17 cellular contexts compared by ENCODE assay signal in genomic region chr1:52663716-52664115, GRCh38. TPM values are rescaled to one million over a fixed set of nuclear protein-coding genes. Genes with fewer than 3 reads are reported as not detected.
DNase-seq lines count a peak whose midpoint lies in the region; ATAC-seq and TF ChIP-seq lines count a peak whose summit lies in the region.
"Had no signal": no experiment of that assay in that cellular context is flagged by ENCODE, and none has a peak within 500 bp of the region (broad histone marks: within the 10 kb centered on the region; RNA-seq: fewer than 3 reads in every experiment).

No MANE protein-coding gene starts in this region.

- H3K4me1 ChIP-seq in PC-9 (replicated peaks; ENCODE audit: insufficient read depth) (peaks cover 39% of the 10 kb centered on the region), neuronal stem cell (ENCODE audit: control insufficient read depth in 2 of 2, insufficient read depth in 1 of 2, low read depth in 1 of 2, low read length in 2 of 2) (peaks cover 15 to 37% of the 10 kb centered on the region in 2 donors)

- H2BK120ac ChIP-seq in neuronal stem cell (ENCODE audit: low read depth, low read length) = no peak overlapping the region

- H3K4me3 ChIP-seq in PC-9 (peak overlapping the region; percentile 39; the same call in 1 of the 2 replicates), neuronal stem cell (ENCODE audit: low read length in 2 of 2) (no peak overlapping the region)

- H3K4ac ChIP-seq in neuronal stem cell (ENCODE audit: low read length) = no peak overlapping the region

- H3K79me1 ChIP-seq in neuronal stem cell (ENCODE audit: low read depth, low read length) = no peaks in the 10 kb centered on the region

- DNase-seq in PC-9 (no peak), amniotic epithelial cell (ENCODE audit: low read depth) (peak; percentile 75), fibroblast of peridontal ligament (ENCODE audit: extremely low read depth) (peak; percentile 58), neuronal stem cell (ENCODE audit: low spot score) (no peak)
- no peak for DNase-seq in central memory CD4-positive, alpha-beta T cell
- DNase-seq: ACHN; CD8-positive, alpha-beta T cell; KG1; NCI-H1092; NCI-H1694; NCI-H345; NCI-H526 treated with DMSO at 0.1 percent for 48 hours; NK-92 treated with Interleukin-12 subunit alpha and Interleukin-12 subunit beta, amount 100 ng/mL, for 24 hours; OCI-M1 had no signal

- no peak overlapping the region for H2AK5ac ChIP-seq in neuronal stem cell (ENCODE audit: low read depth, low read length)

- BruUV-seq in PC-9 (replicated peaks; lab: Mats Ljungman, UMichigan) = no TSS peak

- H4K8ac ChIP-seq in neuronal stem cell (ENCODE audit: low read depth, low read length) = no peak overlapping the region

- H3K9me3 ChIP-seq in PC-9 (ENCODE audit: insufficient read depth, low read depth) (no peaks in the 10 kb centered on the region), neuronal stem cell (replicated peaks in 1 of 2; ENCODE audit: control insufficient read depth in 2 of 2, insufficient read depth in 1 of 2, low read depth in 1 of 2, low read length in 2 of 2) (no peaks in the 10 kb centered on the region)

- no peak overlapping the region for H3K18ac ChIP-seq in neuronal stem cell (ENCODE audit: low read length)

- intact Hi-C loops in PC-9 (cut with micrococcal nuclease; ENCODE audit: unreplicated experiment) = no loop called here

- WGBS in neuronal stem cell (ENCODE audit: extremely low coverage in 2 of 2, insufficient read length in 2 of 2, insufficient replicate concordance in 1 of 2), 2 donors = no CpG with 5 or more reads among the region's 5 CpGs

- peak overlapping the region; percentile 73 for H3K4me2 ChIP-seq in PC-9
- H3K4me2 ChIP-seq in neuronal stem cell (ENCODE audit: insufficient read depth, low read length, poor library complexity, severe bottlenecking) = no peak overlapping the region

- no peak overlapping the region for H4K91ac ChIP-seq in neuronal stem cell (ENCODE audit: low read depth, low read length, poor library complexity)

- CTCF ChIA-PET in PC-9 (lab: Charles Lee) = interaction anchor here (0.7 kb wide), 1 partner anchor 26 kb away, joined by 3 read pairs; no protein-coding TSS in a partner anchor

- POLR2A ChIA-PET in PC-9 (lab: Charles Lee; ENCODE audit: unreplicated experiment) = no interaction called here

- ATAC-seq in GM21423 (IDR thresholded peaks at IDR 0.05; ENCODE audit: unreplicated experiment) (no peak), GM21786 (IDR thresholded peaks at IDR 0.05; ENCODE audit: unreplicated experiment) (no peak)
- ATAC-seq: CD8-positive, alpha-beta T cell had no signal

- H3F3A ChIP-seq in PC-9 (ENCODE audit: insufficient read depth, low read depth) = peaks cover 38% of the 10 kb centered on the region

- TF ChIP-seq CTCF in PC-9 (conservative IDR thresholded peaks at IDR 0.05) = no peak

- H3K14ac ChIP-seq in neuronal stem cell (ENCODE audit: low read length) = no peak overlapping the region

- H3K9ac ChIP-seq in neuronal stem cell (ENCODE audit: low read depth, low read length, poor library complexity) = no peak overlapping the region

- H3K9me2 ChIP-seq in PC-9 (ENCODE audit: insufficient read depth) = no peaks in the 10 kb centered on the region

- H3K23ac ChIP-seq in neuronal stem cell (ENCODE audit: low read depth, low read length, poor library complexity) = no peak overlapping the region

- H2BK5ac ChIP-seq in neuronal stem cell (ENCODE audit: low read length) = no peak overlapping the region

- H2AFZ ChIP-seq in PC-9 (no peak overlapping the region), neuronal stem cell (ENCODE audit: low read length) (peak overlapping the region; percentile 83)

- no peaks in the 10 kb centered on the region for H3K27me3 ChIP-seq in PC-9 (ENCODE audit: insufficient read depth, low read depth)
- no peaks in the 10 kb centered on the region for H3K27me3 ChIP-seq in neuronal stem cell (ENCODE audit: control insufficient read depth in 3 of 3, insufficient read depth in 3 of 3, low read depth in 1 of 3, low read length in 3 of 3)

- H3K27ac ChIP-seq in PC-9 (no peak overlapping the region), neuronal stem cell (replicated peaks; ENCODE audit: low read length) (no peak overlapping the region)

- H3K36me3 ChIP-seq in PC-9 (ENCODE audit: low read depth) (no peaks in the 10 kb centered on the region), neuronal stem cell (replicated peaks in 1 of 2; ENCODE audit: control insufficient read depth in 2 of 2, insufficient read depth in 2 of 2, low read length in 2 of 2) (no peaks in the 10 kb centered on the region)

- no peaks in the 10 kb centered on the region for H4K20me1 ChIP-seq in PC-9 (ENCODE audit: insufficient read depth)

- no peak overlapping the region for H2BK12ac ChIP-seq in neuronal stem cell (ENCODE audit: low read length)

- H2BK15ac ChIP-seq in neuronal stem cell (ENCODE audit: low read length) = no peak overlapping the region

- H3K79me2 ChIP-seq in PC-9 (ENCODE audit: low read depth) = no peaks in the 10 kb centered on the region

RNA-seq across cellular contexts. Expression of gene SHISAL2A, which starts 30.7 kb away (rescaled TPM):
- not detected in 2 replicates for total RNA-seq in PC-9 (2021)
- polyA plus RNA-seq in neuronal stem cell (2013, experiment 1 of 2) = 1.5 TPM
- 1.7 TPM for polyA plus RNA-seq in neuronal stem cell (2013, experiment 2 of 2)
- total RNA-seq: M059J had no signal

RNA-seq across cellular contexts. Expression of gene COA7, which starts 34.4 kb away (rescaled TPM):
- total RNA-seq in PC-9 (2021) = 19.8 and 20.7 TPM in 2 replicates
- 8.4 TPM for polyA plus RNA-seq in neuronal stem cell (2013, experiment 1 of 2)
- 8.4 TPM for polyA plus RNA-seq in neuronal stem cell (2013, experiment 2 of 2)

Comparison
In these comparisons a context has a peak if more than half of its experiments do, and no peak if none do; other contexts are left out.
1. DNase-seq: peak in amniotic epithelial cell (single experiment) and fibroblast of peridontal ligament (single experiment); none in PC-9 (0 of 2), neuronal stem cell (single experiment) and central memory CD4-positive, alpha-beta T cell (single experiment).